8 cellular contexts compared by ENCODE assay signal in genomic region chr22:36486619-36487384, GRCh38. TPM values are rescaled to one million over a fixed set of nuclear protein-coding genes. Genes with fewer than 3 reads are reported as not detected.
A peak's percentile ranks its signal among the peaks of the same experiment; 100 is the strongest.
DNase-seq lines count a peak whose midpoint lies in the region; ATAC-seq and TF ChIP-seq lines count a peak whose summit lies in the region.

No MANE protein-coding gene starts in this region.

- no peak overlapping the region for H3K18ac ChIP-seq in H9 (ENCODE audit: insufficient read length, low read depth, low read length)

- ATAC-seq in GM19467 (IDR thresholded peaks at IDR 0.05; ENCODE audit: unreplicated experiment), result no peak
- ATAC-seq in HG03159 (IDR thresholded peaks at IDR 0.05; ENCODE audit: unreplicated experiment), result no peak

- H3K4me1 ChIP-seq in H9 (ENCODE audit: insufficient read depth, low read length), result no peaks in the 10 kb centered on the region

- DNase-seq in AG09309 (ENCODE audit: low read depth) (no peak), H9 (peak; percentile 73), dorsolateral prefrontal cortex (no peak), progenitor cell of endocrine pancreas (ENCODE audit: low spot score, unreplicated experiment) (peak; percentile 32), MG63 (no peak)
- peak; percentile 35 to 57 for DNase-seq in activated CD4-positive, alpha-beta T cell treated with anti-CD3 and anti-CD28 coated beads for 24 hours (ENCODE audit: low read depth in 2 of 2)

- H3K27ac ChIP-seq in H9 (ENCODE audit: insufficient read length, low read depth, low read length), result no peak overlapping the region
- no peak overlapping the region for H3K27ac ChIP-seq in dorsolateral prefrontal cortex

- no peak overlapping the region for H3K4me3 Mint-ChIP-seq in H9
- no peak overlapping the region for H3K4me3 Mint-ChIP-seq in progenitor cell of endocrine pancreas (ENCODE audit: low read depth)

- no peak overlapping the region for H2BK20ac ChIP-seq in H9 (ENCODE audit: low read depth, low read length, poor library complexity, severe bottlenecking)

- H3K4me1 Mint-ChIP-seq in H9 (no peaks in the 10 kb centered on the region; a peak in 1 of 4 replicates), progenitor cell of endocrine pancreas (ENCODE audit: low read depth) (peaks cover 7% of the 10 kb centered on the region)

- peaks cover 3% of the 10 kb centered on the region; the same call in 1 of the 2 replicates for H3K27me3 ChIP-seq in H9 (ENCODE audit: insufficient read depth, low read length)
- H3K27me3 ChIP-seq in dorsolateral prefrontal cortex, result no peaks in the 10 kb centered on the region
- H3K27me3 ChIP-seq in MG63, result no peaks in the 10 kb centered on the region

- intact Hi-C loops in dorsolateral prefrontal cortex (cut with DNase I), result no loop called here

- peaks cover 0 to 8% of the 10 kb centered on the region in 2 experiments; a peak in 3 of 5 replicates for H3K9me3 Mint-ChIP-seq in H9
- no peaks in the 10 kb centered on the region for H3K9me3 Mint-ChIP-seq in progenitor cell of endocrine pancreas (ENCODE audit: low read depth)

- no peak overlapping the region for H3K4me2 ChIP-seq in H9 (ENCODE audit: insufficient read depth, insufficient read length, low read length)

- no peaks in the 10 kb centered on the region for H3K23me2 ChIP-seq in H9 (ENCODE audit: insufficient read length, low read depth, low read length, poor library complexity, severe bottlenecking)

- H3K36me3 ChIP-seq in MG63, result peaks cover 31% of the 10 kb centered on the region

- no peaks in the 10 kb centered on the region for H4K20me1 ChIP-seq in H9 (ENCODE audit: control insufficient read depth, insufficient read depth, insufficient read length)

- H3K9me3 ChIP-seq in H9 (ENCODE audit: control insufficient read depth, low read depth, low read length) (no peaks in the 10 kb centered on the region), MG63 (no peaks in the 10 kb centered on the region; the same call in 1 of the 2 replicates)

- no peak overlapping the region for H3K14ac ChIP-seq in H9 (ENCODE audit: insufficient read depth, low read length)

- no peak overlapping the region for H2AK5ac ChIP-seq in H9 (ENCODE audit: insufficient read length, low read length)

- H3K36me3 Mint-ChIP-seq in H9 (ENCODE audit: insufficient read depth in 1 of 3, low read depth in 3 of 3), result peaks cover 8 to 39% (median 37%) of the 10 kb centered on the region in 3 experiments; a peak in 6 of 7 replicates
- H3K36me3 Mint-ChIP-seq in progenitor cell of endocrine pancreas (ENCODE audit: insufficient read depth), result peaks cover 16% of the 10 kb centered on the region

- H3K23ac ChIP-seq in H9 (ENCODE audit: insufficient read length, low read depth, low read length), result no peak overlapping the region

- H3K79me2 ChIP-seq in H9 (ENCODE audit: insufficient read depth, low read length), result no peaks in the 10 kb centered on the region

- TF ChIP-seq CTCF in AG09309 (IDR thresholded peaks at IDR 0.05; ENCODE audit: control insufficient read depth, insufficient read depth, low read depth, low read length, missing control alignments) (peak; percentile 82), H9 (conservative IDR thresholded peaks at IDR 0.05) (peak; percentile 83), dorsolateral prefrontal cortex (IDR thresholded peaks at IDR 0.05 in 54 of 56, conservative IDR thresholded peaks at IDR 0.05 in 2 of 56; ENCODE audit: low read depth in 1 of 56, partially characterized antibody in 56 of 56) (peak in 55 of 56 donors; percentile 16 to 65 (median 45)), progenitor cell of endocrine pancreas (IDR thresholded peaks at IDR 0.05; ENCODE audit: unreplicated experiment) (peak; percentile 65)

- no peak overlapping the region for H3K56ac ChIP-seq in H9 (ENCODE audit: insufficient read length, low read depth, low read length)

- no CpG with 5 or more reads among the region's 13 CpGs for WGBS in H9 (ENCODE audit: extremely low coverage, insufficient read length, low lambda C conversion rate)

- no peak overlapping the region for H4K5ac ChIP-seq in H9 (ENCODE audit: insufficient read length, low read depth, low read length)

- no peak overlapping the region for H4K8ac ChIP-seq in H9 (replicated peaks; ENCODE audit: insufficient read length, low read depth, low read length)

- H3K79me1 ChIP-seq in H9 (ENCODE audit: insufficient read depth, low read depth, low read length, poor library complexity, severe bottlenecking), result no peaks in the 10 kb centered on the region

- no peak overlapping the region for H3K4ac ChIP-seq in H9 (ENCODE audit: low read depth, low read length)

- H3K4me3 ChIP-seq in AG09309 (ENCODE audit: control insufficient read depth, low read depth, low read length) (no peak overlapping the region), dorsolateral prefrontal cortex (no peak overlapping the region), MG63 (no peak overlapping the region)

- no peak overlapping the region for H2BK15ac ChIP-seq in H9 (ENCODE audit: low read depth, low read length)

- H3K27ac Mint-ChIP-seq in H9, result no peak overlapping the region
- no peak overlapping the region for H3K27ac Mint-ChIP-seq in progenitor cell of endocrine pancreas

- H3K27me3 Mint-ChIP-seq in H9 (ENCODE audit: low read depth), result peaks cover 38% of the 10 kb centered on the region
- H3K27me3 Mint-ChIP-seq in progenitor cell of endocrine pancreas, result peaks cover 10% of the 10 kb centered on the region

- H3T11ph ChIP-seq in H9 (ENCODE audit: low read length), result no peak overlapping the region

- H2BK120ac ChIP-seq in H9 (ENCODE audit: low read depth, low read length, poor library complexity, severe bottlenecking), result no peak overlapping the region

- H2AFZ ChIP-seq in H9 (ENCODE audit: low read length), result no peak overlapping the region

- no peak overlapping the region for H4K91ac ChIP-seq in H9 (ENCODE audit: insufficient read length, low read depth, low read length)

- H3K9ac ChIP-seq in H9 (ENCODE audit: extremely low read depth, insufficient read length, low read length), result no peak overlapping the region

- no peak overlapping the region for H2BK12ac ChIP-seq in H9 (ENCODE audit: insufficient read length, low read depth, low read length)

- H2BK5ac ChIP-seq in H9 (ENCODE audit: insufficient read length, low read length), result no peak overlapping the region

RNA-seq across cellular contexts. Expression of gene TXN2, which starts 5.4 kb away (rescaled TPM):
- 58.6 and 59.2 TPM in 2 replicates for total RNA-seq in H9 (2021)
- total RNA-seq in dorsolateral prefrontal cortex, result 10 to 100 TPM; 47.2 to 80.9 (median 65.4) TPM
- total RNA-seq in progenitor cell of endocrine pancreas, result 55.0 and 59.6 TPM in 2 replicates
- 64.6 and 123 TPM in 2 replicates for total RNA-seq in MG63 (2014; rRNA removed; shearing (Covaris generic); ENCODE audit: low replicate concordance)

RNA-seq across cellular contexts. Expression of gene FOXRED2, which starts 20.0 kb away (rescaled TPM):
- total RNA-seq in H9 (2021) (31.3 and 34.4 TPM in 2 replicates), dorsolateral prefrontal cortex (10 to 100 TPM; 32.6 to 77.4 (median 49.9) TPM), progenitor cell of endocrine pancreas (22.7 and 23.5 TPM in 2 replicates)
- total RNA-seq in MG63 (2014; rRNA removed; shearing (Covaris generic); ENCODE audit: low replicate concordance), result 3.5 and 8.5 TPM in 2 replicates

RNA-seq across cellular contexts. Expression of gene EIF3D, which starts 42.2 kb away (rescaled TPM):
- total RNA-seq in H9 (2021), result 189 and 198 TPM in 2 replicates
- total RNA-seq in dorsolateral prefrontal cortex, result 10 to 100 TPM; 41.6 to 81.0 (median 63.3) TPM
- 164 and 179 TPM in 2 replicates for total RNA-seq in progenitor cell of endocrine pancreas
- 575 and 712 TPM in 2 replicates for total RNA-seq in MG63 (2014; rRNA removed; shearing (Covaris generic); ENCODE audit: low replicate concordance)

Comparison
In these comparisons a context has a peak if more than half of its experiments do, and no peak if none do; other contexts are left out.
1. DNase-seq: peak in H9 (single experiment), activated CD4-positive, alpha-beta T cell treated with anti-CD3 and anti-CD28 coated beads for 24 hours (2 of 2) and progenitor cell of endocrine pancreas (single experiment); none in AG09309 (single experiment), dorsolateral prefrontal cortex (0 of 10) and MG63 (single experiment).
2. Peak in every context shown above with its lines, with median percentiles within 50 percentile points of each other: CTCF ChIP-seq.